Comparison of ENCODE assay signal across 8 cellular contexts in the genomic region with DNA sequence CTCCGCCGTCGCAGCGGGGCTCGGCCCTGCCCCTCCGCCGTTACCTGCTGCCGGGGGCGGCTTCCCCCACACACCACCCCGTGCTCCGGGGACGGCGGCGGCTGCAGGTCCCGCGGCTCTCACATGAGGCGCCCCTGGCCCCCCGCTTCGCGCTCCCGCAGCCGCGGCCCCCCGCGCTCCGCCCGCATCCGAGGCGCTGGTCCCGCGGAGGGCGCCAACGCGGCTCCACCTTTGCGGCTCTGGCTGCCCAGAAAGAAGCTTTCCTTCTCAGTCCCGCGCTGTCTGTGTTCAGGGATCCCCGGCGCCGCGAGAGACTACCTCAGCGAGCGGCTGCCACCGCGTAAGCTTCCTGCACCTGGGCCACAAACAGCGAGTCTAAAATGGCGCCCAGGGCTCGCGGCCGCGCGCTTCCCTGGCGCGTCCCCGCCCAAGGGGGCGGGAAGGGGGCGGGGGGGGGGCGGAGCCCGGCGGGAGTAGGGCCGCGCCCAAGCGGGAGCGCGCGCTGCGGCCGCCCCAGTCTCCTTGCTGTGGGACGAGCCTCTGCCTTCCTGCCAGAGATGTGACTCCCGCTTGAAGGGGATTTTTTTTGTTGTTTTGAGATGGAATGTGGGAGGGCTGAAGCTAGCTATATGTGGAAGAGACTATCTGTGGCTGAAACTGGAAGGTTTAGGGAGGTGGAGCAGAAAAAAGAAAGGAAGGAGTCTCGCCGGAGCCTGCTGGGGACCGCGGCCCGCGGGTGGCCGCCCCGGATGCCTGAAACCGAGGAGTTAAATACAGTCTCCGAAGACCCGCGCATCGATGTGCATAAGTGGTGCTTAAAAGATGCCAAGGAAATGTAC.
DNase-seq lines count a peak whose midpoint lies in the region; ATAC-seq and TF ChIP-seq lines count a peak whose summit lies in the region.

A gene with protein sequence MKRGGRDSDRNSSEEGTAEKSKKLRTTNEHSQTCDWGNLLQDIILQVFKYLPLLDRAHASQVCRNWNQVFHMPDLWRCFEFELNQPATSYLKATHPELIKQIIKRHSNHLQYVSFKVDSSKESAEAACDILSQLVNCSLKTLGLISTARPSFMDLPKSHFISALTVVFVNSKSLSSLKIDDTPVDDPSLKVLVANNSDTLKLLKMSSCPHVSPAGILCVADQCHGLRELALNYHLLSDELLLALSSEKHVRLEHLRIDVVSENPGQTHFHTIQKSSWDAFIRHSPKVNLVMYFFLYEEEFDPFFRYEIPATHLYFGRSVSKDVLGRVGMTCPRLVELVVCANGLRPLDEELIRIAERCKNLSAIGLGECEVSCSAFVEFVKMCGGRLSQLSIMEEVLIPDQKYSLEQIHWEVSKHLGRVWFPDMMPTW (minus strand): TSS at position 377 of the 839 bp plus-strand sequence. CDS start 5,299 bp downstream, outside the sequence.

- peak within 1 kb of the TSS; percentile 94 for H3K4me3 Mint-ChIP-seq in central memory CD8-positive, alpha-beta T cell

- TF ChIP-seq POLR2A in GM18951 (IDR thresholded peaks at IDR 0.05; ENCODE audit: extremely low read depth, insufficient read depth, insufficient read length) = peak; percentile 79

- DNase-seq in AG09309 (ENCODE audit: low read depth) (peak; percentile 71), NCI-H345 (lab: John Stamatoyannopoulos, UW) (peak; percentile 86), islet precursor cell (peak; percentile 97)
- peak; percentile 70 to 71 for DNase-seq in central memory CD8-positive, alpha-beta T cell (ENCODE audit: low spot score in 2 of 2)
- DNase-seq in stimulated activated CD4-positive, alpha-beta T cell treated with anti-CD3 and anti-CD28 coated beads, Interleukin-12 subunit alpha, Interleukin-12 subunit beta, amount 100 ng/mL, for 4 hours = peak; percentile 74

- peak within 1 kb of the TSS; percentile 100 for H3K27ac Mint-ChIP-seq in central memory CD8-positive, alpha-beta T cell (ENCODE audit: low read depth)

- peak; percentile 55 for ATAC-seq in HG03175 (IDR thresholded peaks at IDR 0.05; ENCODE audit: unreplicated experiment)
- ATAC-seq in activated CD4-positive, CD25-positive, alpha-beta regulatory T cell treated with anti-CD3 and anti-CD28 coated beads, Interleukin-2, amount 50 U/mL, for 24 hours = peak; percentile 66 to 69
- ATAC-seq in central memory CD8-positive, alpha-beta T cell (replicated peaks; ENCODE audit: extremely low read depth, poor library complexity, severe bottlenecking) = peak; percentile 76

- peaks cover 47% of the 10 kb centered on the region for H3K4me1 Mint-ChIP-seq in central memory CD8-positive, alpha-beta T cell

- no peak for TF ChIP-seq CTCF in AG09309 (IDR thresholded peaks at IDR 0.05; ENCODE audit: control insufficient read depth, insufficient read depth, low read depth, low read length, missing control alignments)

- peaks cover 21% of the 10 kb centered on the region for H3K36me3 Mint-ChIP-seq in central memory CD8-positive, alpha-beta T cell (ENCODE audit: insufficient read depth)

- no peaks in the 10 kb centered on the region for H3K27me3 Mint-ChIP-seq in central memory CD8-positive, alpha-beta T cell

- peak within 1 kb of the TSS; percentile 81 for H3K4me3 ChIP-seq in AG09309 (ENCODE audit: control insufficient read depth, low read depth, low read length)

- no peaks in the 10 kb centered on the region for H3K9me3 Mint-ChIP-seq in central memory CD8-positive, alpha-beta T cell

- in situ Hi-C loops in GM18951 (cut with MboI; ENCODE audit: low sequenced_read_pairs, unreplicated experiment) = no loop called here

Comparison
In these comparisons a context has a peak if more than half of its experiments do, and no peak if none do; other contexts are left out.
1. Peak in every context shown above with its lines: DNase-seq, ATAC-seq and H3K4me3 ChIP-seq.